Comparison of ENCODE assay signal across 31 cellular contexts in the genomic region with DNA sequence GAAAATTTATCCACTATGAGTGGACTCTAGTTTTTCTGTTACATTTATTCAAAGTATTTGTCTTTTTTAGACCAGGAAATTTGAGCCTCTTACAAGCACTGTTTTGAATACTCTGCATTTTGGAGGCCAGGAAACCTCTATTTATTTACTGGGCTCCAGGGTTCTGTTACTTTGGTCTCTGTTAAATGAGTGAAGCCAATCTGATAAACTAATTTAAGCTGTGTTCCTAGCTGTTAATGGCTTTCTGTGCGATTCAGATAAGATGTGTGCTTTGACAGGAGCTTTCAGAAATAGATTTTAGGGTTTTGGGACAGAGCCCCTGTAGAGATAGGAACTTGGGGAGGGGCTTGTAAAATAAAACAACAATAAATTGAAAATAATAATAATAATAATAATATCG. TPM values are rescaled to one million over a fixed set of nuclear protein-coding genes. Genes with fewer than 3 reads are reported as not detected.
"Had no signal": no experiment of that assay in that cellular context is flagged by ENCODE, and none has a peak within 500 bp of the region (broad histone marks: within the 10 kb centered on the region; RNA-seq: fewer than 3 reads in every experiment).

No MANE protein-coding gene starts in this region.

- H3K36me3 ChIP-seq: ascending aorta had no signal

- H3K27ac ChIP-seq: ascending aorta, body of pancreas had no signal

- H3K27me3 ChIP-seq: ascending aorta, body of pancreas had no signal

- DNase-seq: activated B cell treated with CpG ODN at 0.5 μM for 24 hours; activated CD4-positive, alpha-beta T cell treated with anti-CD3 and anti-CD28 coated beads for 1 hour; activated CD4-positive, alpha-beta T cell treated with anti-CD3 and anti-CD28 coated beads, Interleukin-2, amount 50 U/mL, for 48 hours; activated CD8-positive, alpha-beta memory T cell treated with anti-CD3 and anti-CD28 coated beads for 24 hours; activated effector memory CD4-positive, alpha-beta T cell treated with anti-CD3 and anti-CD28 coated beads, Interleukin-2, amount 50 U/mL, for 16 hours; activated naive CD4-positive, alpha-beta T cell treated with Interleukin-2 at 50 U/mL for 16 hours; activated naive CD8-positive, alpha-beta T cell treated with anti-CD3 and anti-CD28 coated beads, Interleukin-2, amount 50 U/mL, for 24 hours; activated T-cell treated with anti-CD3 and anti-CD28 coated beads, Interleukin-2, amount 50 U/mL, for 4 hours; amniotic stem cell; body of pancreas; Kasumi-1; KBM-7; NCI-H1092; NCI-H1417 treated with DMSO at 0.1 percent for 48 hours; NCI-H1694; NCI-H2029; NCI-H2107; NCI-H2171 treated with DMSO at 0.1 percent for 48 hours; NCI-H226; NCI-H69; NK-92 treated with Interleukin-12 subunit alpha and Interleukin-12 subunit beta, amount 100 ng/mL, for 24 hours; SHP77 treated with DMSO at 0.1 percent for 48 hours; T-helper 1 cell had no signal

- ATAC-seq: activated naive CD4-positive, alpha-beta T cell treated with anti-CD3 and anti-CD28 coated beads, Interleukin-2, amount 50 U/mL, for 72 hours; activated naive CD8-positive, alpha-beta T cell treated with anti-CD3 and anti-CD28 coated beads, Interleukin-2, amount 50 U/mL, for 24 hours; activated T-cell treated with anti-CD3 and anti-CD28 coated beads, Interleukin-2, amount 50 U/mL, for 4 hours; body of pancreas had no signal

- H3K9me3 ChIP-seq: ascending aorta, body of pancreas had no signal

- H3K4me1 ChIP-seq: ascending aorta, body of pancreas had no signal

- H3K4me3 ChIP-seq: ascending aorta, body of pancreas had no signal

- FAIRE-seq: RCC 7860 had no signal

RNA-seq across cellular contexts. Expression of gene ACKR1, which starts 23.9 kb away (rescaled TPM):
- total RNA-seq: activated CD4-positive, alpha-beta T cell treated with anti-CD3 and anti-CD28 coated beads, Interleukin-2, amount 10 ng/mL, durations not matched to agents 24 days and 14 days; activated naive CD4-positive, alpha-beta T cell treated with anti-CD3 and anti-CD28 coated beads, Interleukin-2, amount 50 U/mL, for 72 hours; M059J; NCI-H460; SK-MEL-5; T-helper 2 cell treated with Interferon-gamma antibody and Interleukin-4, amounts not matched to agents 100 ng/mL and 5 ng/mL, for 36 hours had no signal

RNA-seq across cellular contexts. Expression of gene CADM3, which starts 57.1 kb away (rescaled TPM):
- total RNA-seq: activated CD4-positive, alpha-beta T cell treated with anti-CD3 and anti-CD28 coated beads, Interleukin-2, amount 10 ng/mL, durations not matched to agents 24 days and 14 days; activated naive CD4-positive, alpha-beta T cell treated with anti-CD3 and anti-CD28 coated beads, Interleukin-2, amount 50 U/mL, for 72 hours; activated T-cell treated with anti-CD3 and anti-CD28 coated beads, Interleukin-2, amount 50 U/mL, for 4 hours; NCI-H460; T-helper 2 cell treated with Interferon-gamma antibody and Interleukin-4, amounts not matched to agents 100 ng/mL and 5 ng/mL, for 36 hours had no signal
